ENCODE assay signal across 22 cellular contexts in the genomic region with DNA sequence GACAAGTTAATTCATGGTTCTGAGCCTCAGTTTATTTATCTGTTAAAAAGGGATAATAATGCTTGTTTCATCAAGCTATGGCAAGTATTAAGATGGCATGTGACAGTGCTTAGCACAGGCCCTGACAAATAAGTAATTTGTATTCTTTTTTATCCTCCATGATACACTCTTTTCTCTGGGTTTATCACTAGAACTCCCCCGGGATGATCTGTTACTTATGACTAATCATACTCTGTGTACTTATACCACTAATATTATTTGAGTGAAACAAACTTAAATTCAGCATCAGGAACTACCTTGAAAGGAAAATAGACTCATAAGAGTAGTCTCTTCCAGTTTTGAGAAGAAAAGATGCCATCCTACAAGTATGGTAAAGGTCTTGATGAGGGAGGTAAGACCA.
"Had no signal": no experiment of that assay in that cellular context is flagged by ENCODE, and none has a peak within 500 bp of the region (broad histone marks: within the 10 kb centered on the region; RNA-seq: fewer than 3 reads in every experiment).

No MANE protein-coding gene starts in this region.

- H3K36me3 Mint-ChIP-seq: IgD-negative memory B cell had no signal

- H3K9me2 ChIP-seq: SK-N-SH had no signal

- H3K4me3 Mint-ChIP-seq: IgD-negative memory B cell had no signal

- H3K9ac ChIP-seq: KMS-11, SK-N-SH had no signal

- H3K9me3 ChIP-seq: SK-N-SH had no signal

- H3K27ac ChIP-seq: KMS-11, RWPE1 had no signal

- H3K4me3 ChIP-seq: K562 had no signal

- DNase-seq: Kasumi-1, MV-4-11, NCI-H1048, NCI-H1105 treated with DMSO at 0.1 percent for 48 hours, NCI-H1417 treated with DMSO at 0.1 percent for 48 hours, NCI-H146, NCI-H1694 treated with DMSO at 0.1 percent for 48 hours, NCI-H1930, NCI-H2081, NCI-H2107, NCI-H226, NCI-H446, NCI-H510A, NCI-H524 treated with DMSO at 0.1 percent for 48 hours, NCI-H69, NCI-H774, SHP77, SK-N-SH had no signal

- ATAC-seq: K562 had no signal

- H3K27ac Mint-ChIP-seq: IgD-negative memory B cell had no signal

- H3K27me3 Mint-ChIP-seq: IgD-negative memory B cell had no signal

- H3K4me2 ChIP-seq: KMS-11, SK-N-SH had no signal

- H3K9me3 Mint-ChIP-seq: IgD-negative memory B cell had no signal
